Comparison of ENCODE assay signal across 1 cellular context in the genomic region with DNA sequence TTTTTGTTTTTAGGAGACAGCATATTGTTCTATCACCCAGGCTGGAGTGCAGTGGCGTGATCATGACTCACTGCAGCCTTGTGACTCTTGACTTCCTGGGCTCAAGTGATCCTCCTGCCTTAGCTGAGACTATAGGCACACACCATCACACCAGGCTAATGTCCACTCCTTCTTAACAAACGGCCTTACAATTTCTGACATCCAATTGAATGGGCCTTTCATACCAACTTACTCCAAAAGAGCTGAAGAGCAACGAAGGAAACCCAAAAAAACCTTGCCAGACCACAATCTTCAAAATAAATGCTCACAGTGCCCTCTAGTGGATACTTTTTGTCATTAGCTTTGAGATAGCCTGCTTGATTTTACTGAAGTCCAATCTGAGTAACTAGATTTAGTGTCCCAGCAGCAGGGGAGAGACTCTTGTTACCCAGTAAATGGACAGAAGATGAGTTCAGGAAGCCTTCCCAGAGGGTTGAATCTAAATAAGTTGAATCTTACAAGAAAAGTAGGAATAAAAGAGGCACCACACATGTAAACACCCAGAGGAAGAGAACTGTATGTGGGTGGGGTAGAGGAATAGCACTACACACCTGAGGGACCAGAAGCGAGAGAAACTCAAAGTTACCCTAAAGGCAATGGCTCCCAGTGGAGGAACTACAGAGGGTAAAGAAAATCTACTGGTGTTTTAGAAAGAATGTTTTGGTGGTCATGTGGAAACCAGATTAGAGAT.
TF ChIP-seq lines count a peak whose summit lies in the region.

No MANE protein-coding gene starts in this region.

TF ChIP-seq in K562, 482 proteins besides CTCF, POLR2A, EP300 and RAD21 (continues in another document):
- no peak for TF ChIP-seq ZNF263 (CRISPR knock-in tag; IDR thresholded peaks at IDR 0.05; ENCODE audit: borderline replicate concordance)
- peak; percentile 37; the same call in 1 of the 2 replicates for TF ChIP-seq EP400 (IDR thresholded peaks at IDR 0.05)
- no peak for TF ChIP-seq CBFA2T3 (IDR thresholded peaks at IDR 0.05)
- no peak for TF ChIP-seq TEAD2 (tag; IDR thresholded peaks at IDR 0.05)
- TF ChIP-seq ARNT (IDR thresholded peaks at IDR 0.05): peak in 1 of 2 experiments; percentile 48; a peak in 1 of 4 replicates
- TF ChIP-seq, protein P1, sequence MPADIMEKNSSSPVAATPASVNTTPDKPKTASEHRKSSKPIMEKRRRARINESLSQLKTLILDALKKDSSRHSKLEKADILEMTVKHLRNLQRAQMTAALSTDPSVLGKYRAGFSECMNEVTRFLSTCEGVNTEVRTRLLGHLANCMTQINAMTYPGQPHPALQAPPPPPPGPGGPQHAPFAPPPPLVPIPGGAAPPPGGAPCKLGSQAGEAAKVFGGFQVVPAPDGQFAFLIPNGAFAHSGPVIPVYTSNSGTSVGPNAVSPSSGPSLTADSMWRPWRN (IDR thresholded peaks at IDR 0.05; ENCODE audit: low read depth): no peak
- no peak for TF ChIP-seq ZZZ3 (IDR thresholded peaks at IDR 0.05)
- TF ChIP-seq ZNF212 (CRISPR knock-in tag; IDR thresholded peaks at IDR 0.05): no peak
- no peak for TF ChIP-seq FOXJ2 (tag; IDR thresholded peaks at IDR 0.05)
- peak; percentile 58; the same call in 1 of the 2 replicates for TF ChIP-seq ARID2 (IDR thresholded peaks at IDR 0.05)
- TF ChIP-seq SNIP1 (IDR thresholded peaks at IDR 0.05; ENCODE audit: low read depth): no peak
- TF ChIP-seq, protein P2, sequence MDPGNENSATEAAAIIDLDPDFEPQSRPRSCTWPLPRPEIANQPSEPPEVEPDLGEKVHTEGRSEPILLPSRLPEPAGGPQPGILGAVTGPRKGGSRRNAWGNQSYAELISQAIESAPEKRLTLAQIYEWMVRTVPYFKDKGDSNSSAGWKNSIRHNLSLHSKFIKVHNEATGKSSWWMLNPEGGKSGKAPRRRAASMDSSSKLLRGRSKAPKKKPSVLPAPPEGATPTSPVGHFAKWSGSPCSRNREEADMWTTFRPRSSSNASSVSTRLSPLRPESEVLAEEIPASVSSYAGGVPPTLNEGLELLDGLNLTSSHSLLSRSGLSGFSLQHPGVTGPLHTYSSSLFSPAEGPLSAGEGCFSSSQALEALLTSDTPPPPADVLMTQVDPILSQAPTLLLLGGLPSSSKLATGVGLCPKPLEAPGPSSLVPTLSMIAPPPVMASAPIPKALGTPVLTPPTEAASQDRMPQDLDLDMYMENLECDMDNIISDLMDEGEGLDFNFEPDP (CRISPR knock-in tag; IDR thresholded peaks at IDR 0.05): no peak
- TF ChIP-seq SUPT5H (IDR thresholded peaks at IDR 0.05): no peak
- no peak for TF ChIP-seq ZBTB17 (CRISPR knock-in tag; IDR thresholded peaks at IDR 0.05)
- no peak for TF ChIP-seq ZNF445 (CRISPR knock-in tag; IDR thresholded peaks at IDR 0.05; ENCODE audit: low read depth)
- TF ChIP-seq SLC30A9 (CRISPR knock-in tag; IDR thresholded peaks at IDR 0.05): no peak
- TF ChIP-seq ZNF311 (CRISPR knock-in tag; IDR thresholded peaks at IDR 0.05): no peak
- TF ChIP-seq HNRNPK (IDR thresholded peaks at IDR 0.05; ENCODE audit: low read depth, low read length, poor library complexity, severe bottlenecking): no peak
- TF ChIP-seq CBX2 (IDR thresholded peaks at IDR 0.05; ENCODE audit: insufficient read depth, low read length, poor library complexity, severe bottlenecking): no peak
- TF ChIP-seq, protein P3, sequence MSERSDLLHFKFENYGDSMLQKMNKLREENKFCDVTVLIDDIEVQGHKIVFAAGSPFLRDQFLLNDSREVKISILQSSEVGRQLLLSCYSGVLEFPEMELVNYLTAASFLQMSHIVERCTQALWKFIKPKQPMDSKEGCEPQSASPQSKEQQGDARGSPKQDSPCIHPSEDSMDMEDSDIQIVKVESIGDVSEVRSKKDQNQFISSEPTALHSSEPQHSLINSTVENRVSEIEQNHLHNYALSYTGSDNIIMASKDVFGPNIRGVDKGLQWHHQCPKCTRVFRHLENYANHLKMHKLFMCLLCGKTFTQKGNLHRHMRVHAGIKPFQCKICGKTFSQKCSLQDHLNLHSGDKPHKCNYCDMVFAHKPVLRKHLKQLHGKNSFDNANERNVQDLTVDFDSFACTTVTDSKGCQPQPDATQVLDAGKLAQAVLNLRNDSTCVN (CRISPR knock-in tag; IDR thresholded peaks at IDR 0.05): no peak
- no peak for TF ChIP-seq COPS2 (conservative IDR thresholded peaks at IDR 0.05)
- TF ChIP-seq ZNF354B (CRISPR knock-in tag; IDR thresholded peaks at IDR 0.05): no peak
- TF ChIP-seq SPI1 (IDR thresholded peaks at IDR 0.05; ENCODE audit: borderline replicate concordance, low read depth, low read length): no peak
- TF ChIP-seq ZNF561 (CRISPR knock-in tag; conservative IDR thresholded peaks at IDR 0.05): no peak
- TF ChIP-seq PYGO2 (tag; IDR thresholded peaks at IDR 0.05): 0 out of 2 replicates have a peak, but pooled peaks have one; percentile 41
- no peak for TF ChIP-seq YBX1 (IDR thresholded peaks at IDR 0.05)
- TF ChIP-seq RFX5 (IDR thresholded peaks at IDR 0.05; ENCODE audit: low read depth, low read length): no peak
- TF ChIP-seq NCOA4 (IDR thresholded peaks at IDR 0.05; ENCODE audit: partially characterized antibody): no peak
- TF ChIP-seq, protein P4, sequence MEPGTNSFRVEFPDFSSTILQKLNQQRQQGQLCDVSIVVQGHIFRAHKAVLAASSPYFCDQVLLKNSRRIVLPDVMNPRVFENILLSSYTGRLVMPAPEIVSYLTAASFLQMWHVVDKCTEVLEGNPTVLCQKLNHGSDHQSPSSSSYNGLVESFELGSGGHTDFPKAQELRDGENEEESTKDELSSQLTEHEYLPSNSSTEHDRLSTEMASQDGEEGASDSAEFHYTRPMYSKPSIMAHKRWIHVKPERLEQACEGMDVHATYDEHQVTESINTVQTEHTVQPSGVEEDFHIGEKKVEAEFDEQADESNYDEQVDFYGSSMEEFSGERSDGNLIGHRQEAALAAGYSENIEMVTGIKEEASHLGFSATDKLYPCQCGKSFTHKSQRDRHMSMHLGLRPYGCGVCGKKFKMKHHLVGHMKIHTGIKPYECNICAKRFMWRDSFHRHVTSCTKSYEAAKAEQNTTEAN (CRISPR knock-in tag; IDR thresholded peaks at IDR 0.05): no peak
- peak; percentile 84; the same call in 1 of the 2 replicates for TF ChIP-seq JUND (IDR thresholded peaks at IDR 0.05; ENCODE audit: borderline replicate concordance, low read depth, low read length)
- 0 out of 3 replicates have a peak, but pooled peaks have one; percentile 56 for TF ChIP-seq JUND (tag; IDR thresholded peaks at IDR 0.05; ENCODE audit: borderline replicate concordance, low read depth, low read length)
- TF ChIP-seq ZNF408 (CRISPR knock-in tag; IDR thresholded peaks at IDR 0.05; ENCODE audit: low read depth): no peak
- no peak for TF ChIP-seq CBX8 (IDR thresholded peaks at IDR 0.05; ENCODE audit: borderline replicate concordance, extremely low read depth, low read depth, low read length, poor library complexity, severe bottlenecking)
- no peak for TF ChIP-seq RBM22 (IDR thresholded peaks at IDR 0.05; ENCODE audit: low read depth, low read length, poor library complexity, severe bottlenecking)
- no peak for TF ChIP-seq U2AF1 (optimal IDR thresholded peaks at IDR 0.05; ENCODE audit: low read depth, low read length)
- TF ChIP-seq TAF1 (IDR thresholded peaks at IDR 0.05; ENCODE audit: control insufficient read depth, extremely low read depth, insufficient read depth, low read length, severe bottlenecking): no peak
- TF ChIP-seq SP1 (CRISPR knock-in tag; IDR thresholded peaks at IDR 0.05): no peak
- TF ChIP-seq, protein P5, sequence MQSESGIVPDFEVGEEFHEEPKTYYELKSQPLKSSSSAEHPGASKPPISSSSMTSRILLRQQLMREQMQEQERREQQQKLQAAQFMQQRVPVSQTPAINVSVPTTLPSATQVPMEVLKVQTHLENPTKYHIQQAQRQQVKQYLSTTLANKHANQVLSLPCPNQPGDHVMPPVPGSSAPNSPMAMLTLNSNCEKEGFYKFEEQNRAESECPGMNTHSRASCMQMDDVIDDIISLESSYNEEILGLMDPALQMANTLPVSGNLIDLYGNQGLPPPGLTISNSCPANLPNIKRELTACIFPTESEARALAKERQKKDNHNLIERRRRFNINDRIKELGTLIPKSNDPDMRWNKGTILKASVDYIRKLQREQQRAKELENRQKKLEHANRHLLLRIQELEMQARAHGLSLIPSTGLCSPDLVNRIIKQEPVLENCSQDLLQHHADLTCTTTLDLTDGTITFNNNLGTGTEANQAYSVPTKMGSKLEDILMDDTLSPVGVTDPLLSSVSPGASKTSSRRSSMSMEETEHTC (IDR thresholded peaks at IDR 0.05): no peak
- TF ChIP-seq, protein P6, sequence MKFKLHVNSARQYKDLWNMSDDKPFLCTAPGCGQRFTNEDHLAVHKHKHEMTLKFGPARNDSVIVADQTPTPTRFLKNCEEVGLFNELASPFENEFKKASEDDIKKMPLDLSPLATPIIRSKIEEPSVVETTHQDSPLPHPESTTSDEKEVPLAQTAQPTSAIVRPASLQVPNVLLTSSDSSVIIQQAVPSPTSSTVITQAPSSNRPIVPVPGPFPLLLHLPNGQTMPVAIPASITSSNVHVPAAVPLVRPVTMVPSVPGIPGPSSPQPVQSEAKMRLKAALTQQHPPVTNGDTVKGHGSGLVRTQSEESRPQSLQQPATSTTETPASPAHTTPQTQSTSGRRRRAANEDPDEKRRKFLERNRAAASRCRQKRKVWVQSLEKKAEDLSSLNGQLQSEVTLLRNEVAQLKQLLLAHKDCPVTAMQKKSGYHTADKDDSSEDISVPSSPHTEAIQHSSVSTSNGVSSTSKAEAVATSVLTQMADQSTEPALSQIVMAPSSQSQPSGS (CRISPR knock-in tag; IDR thresholded peaks at IDR 0.05): no peak
- TF ChIP-seq MED1 (CRISPR knock-in tag; IDR thresholded peaks at IDR 0.05; ENCODE audit: borderline replicate concordance): no peak
- TF ChIP-seq ZNF41 (CRISPR knock-in tag; conservative IDR thresholded peaks at IDR 0.05): no peak
- TF ChIP-seq, protein P7, sequence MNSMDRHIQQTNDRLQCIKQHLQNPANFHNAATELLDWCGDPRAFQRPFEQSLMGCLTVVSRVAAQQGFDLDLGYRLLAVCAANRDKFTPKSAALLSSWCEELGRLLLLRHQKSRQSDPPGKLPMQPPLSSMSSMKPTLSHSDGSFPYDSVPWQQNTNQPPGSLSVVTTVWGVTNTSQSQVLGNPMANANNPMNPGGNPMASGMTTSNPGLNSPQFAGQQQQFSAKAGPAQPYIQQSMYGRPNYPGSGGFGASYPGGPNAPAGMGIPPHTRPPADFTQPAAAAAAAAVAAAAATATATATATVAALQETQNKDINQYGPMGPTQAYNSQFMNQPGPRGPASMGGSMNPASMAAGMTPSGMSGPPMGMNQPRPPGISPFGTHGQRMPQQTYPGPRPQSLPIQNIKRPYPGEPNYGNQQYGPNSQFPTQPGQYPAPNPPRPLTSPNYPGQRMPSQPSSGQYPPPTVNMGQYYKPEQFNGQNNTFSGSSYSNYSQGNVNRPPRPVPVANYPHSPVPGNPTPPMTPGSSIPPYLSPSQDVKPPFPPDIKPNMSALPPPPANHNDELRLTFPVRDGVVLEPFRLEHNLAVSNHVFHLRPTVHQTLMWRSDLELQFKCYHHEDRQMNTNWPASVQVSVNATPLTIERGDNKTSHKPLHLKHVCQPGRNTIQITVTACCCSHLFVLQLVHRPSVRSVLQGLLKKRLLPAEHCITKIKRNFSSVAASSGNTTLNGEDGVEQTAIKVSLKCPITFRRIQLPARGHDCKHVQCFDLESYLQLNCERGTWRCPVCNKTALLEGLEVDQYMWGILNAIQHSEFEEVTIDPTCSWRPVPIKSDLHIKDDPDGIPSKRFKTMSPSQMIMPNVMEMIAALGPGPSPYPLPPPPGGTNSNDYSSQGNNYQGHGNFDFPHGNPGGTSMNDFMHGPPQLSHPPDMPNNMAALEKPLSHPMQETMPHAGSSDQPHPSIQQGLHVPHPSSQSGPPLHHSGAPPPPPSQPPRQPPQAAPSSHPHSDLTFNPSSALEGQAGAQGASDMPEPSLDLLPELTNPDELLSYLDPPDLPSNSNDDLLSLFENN (IDR thresholded peaks at IDR 0.05; ENCODE audit: low read depth in 2 of 2, low read length in 2 of 2): no peak
- TF ChIP-seq, protein P8, sequence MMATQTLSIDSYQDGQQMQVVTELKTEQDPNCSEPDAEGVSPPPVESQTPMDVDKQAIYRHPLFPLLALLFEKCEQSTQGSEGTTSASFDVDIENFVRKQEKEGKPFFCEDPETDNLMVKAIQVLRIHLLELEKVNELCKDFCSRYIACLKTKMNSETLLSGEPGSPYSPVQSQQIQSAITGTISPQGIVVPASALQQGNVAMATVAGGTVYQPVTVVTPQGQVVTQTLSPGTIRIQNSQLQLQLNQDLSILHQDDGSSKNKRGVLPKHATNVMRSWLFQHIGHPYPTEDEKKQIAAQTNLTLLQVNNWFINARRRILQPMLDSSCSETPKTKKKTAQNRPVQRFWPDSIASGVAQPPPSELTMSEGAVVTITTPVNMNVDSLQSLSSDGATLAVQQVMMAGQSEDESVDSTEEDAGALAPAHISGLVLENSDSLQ (IDR thresholded peaks at IDR 0.05): no peak
- TF ChIP-seq BRCA1 (IDR thresholded peaks at IDR 0.05): no peak
- TF ChIP-seq BRCA1 (CRISPR knock-in tag; IDR thresholded peaks at IDR 0.05): no peak
- TF ChIP-seq, protein P9, sequence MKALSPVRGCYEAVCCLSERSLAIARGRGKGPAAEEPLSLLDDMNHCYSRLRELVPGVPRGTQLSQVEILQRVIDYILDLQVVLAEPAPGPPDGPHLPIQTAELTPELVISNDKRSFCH (CRISPR knock-in tag; IDR thresholded peaks at IDR 0.05): no peak
- TF ChIP-seq, protein P9 (tag; IDR thresholded peaks at IDR 0.05): no peak
- TF ChIP-seq FOXA3 (CRISPR knock-in tag; conservative IDR thresholded peaks at IDR 0.05 in 1 of 2, IDR thresholded peaks at IDR 0.05 in 1 of 2): no peak
- TF ChIP-seq, protein P10, sequence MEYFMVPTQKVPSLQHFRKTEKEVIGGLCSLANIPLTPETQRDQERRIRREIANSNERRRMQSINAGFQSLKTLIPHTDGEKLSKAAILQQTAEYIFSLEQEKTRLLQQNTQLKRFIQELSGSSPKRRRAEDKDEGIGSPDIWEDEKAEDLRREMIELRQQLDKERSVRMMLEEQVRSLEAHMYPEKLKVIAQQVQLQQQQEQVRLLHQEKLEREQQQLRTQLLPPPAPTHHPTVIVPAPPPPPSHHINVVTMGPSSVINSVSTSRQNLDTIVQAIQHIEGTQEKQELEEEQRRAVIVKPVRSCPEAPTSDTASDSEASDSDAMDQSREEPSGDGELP (CRISPR knock-in tag; IDR thresholded peaks at IDR 0.05; ENCODE audit: borderline replicate concordance): no peak
